14 cellular contexts compared by ENCODE assay signal in genomic region chr10:75545333-75545732, GRCh38.
A peak's percentile ranks its signal among the peaks of the same experiment; 100 is the strongest.
DNase-seq lines count a peak whose midpoint lies in the region; ATAC-seq and TF ChIP-seq lines count a peak whose summit lies in the region.
"Had no signal": no experiment of that assay in that cellular context is flagged by ENCODE, and none has a peak within 500 bp of the region (broad histone marks: within the 10 kb centered on the region; RNA-seq: fewer than 3 reads in every experiment).

No MANE protein-coding gene starts in this region.

- H3K4me1 Mint-ChIP-seq in chondrocyte (ENCODE audit: low read depth) = peaks cover 77% of the 10 kb centered on the region
- H3K4me1 Mint-ChIP-seq in nephron = peaks cover 71% of the 10 kb centered on the region
- H3K4me1 Mint-ChIP-seq: B cell had no signal

- 84% methylated on average over 1 of the region's 1 CpG for WGBS in smooth muscle cell (ENCODE audit: low lambda C conversion rate)

- H3K27ac Mint-ChIP-seq in chondrocyte (ENCODE audit: unreplicated experiment) (peak overlapping the region; percentile 86), nephron (peak overlapping the region in 2 of 3 experiments; percentile 10 to 71)
- H3K27ac Mint-ChIP-seq: B cell; CD8-positive, alpha-beta T cell had no signal

- H3K4me3 Mint-ChIP-seq in chondrocyte (ENCODE audit: unreplicated experiment) = no peak overlapping the region
- no peak overlapping the region for H3K4me3 Mint-ChIP-seq in nephron
- H3K4me3 Mint-ChIP-seq: B cell; CD8-positive, alpha-beta T cell had no signal

- H2AFZ ChIP-seq in KMS-11 (ENCODE audit: low read depth) (no peak overlapping the region), smooth muscle cell (ENCODE audit: low read depth) (no peak overlapping the region)

- no peaks in the 10 kb centered on the region for H4K20me1 ChIP-seq in KMS-11 (ENCODE audit: insufficient read depth)
- H4K20me1 ChIP-seq in smooth muscle cell (ENCODE audit: low read depth) = no peaks in the 10 kb centered on the region
- H4K20me1 ChIP-seq: BLaER1 treated with 17β-estradiol and CSF1 and Interleukin-3, amounts not matched to agents 10 nM and 100 nM had no signal

- TF ChIP-seq POLR2A in breast epithelium (IDR thresholded peaks at IDR 0.05) = no peak

- H3K27ac ChIP-seq in KMS-11 (no peak overlapping the region), smooth muscle cell (ENCODE audit: low read depth) (no peak overlapping the region), breast epithelium (no peak overlapping the region)
- H3K27ac ChIP-seq: BLaER1 treated with 17β-estradiol and CSF1 and Interleukin-3, amounts not matched to agents 10 nM and 100 nM had no signal

- peak overlapping the region; percentile 88 for H3K4me2 ChIP-seq in KMS-11
- H3K4me2 ChIP-seq in smooth muscle cell = peak overlapping the region; percentile 62
- H3K4me2 ChIP-seq: BLaER1 treated with 17β-estradiol and CSF1 and Interleukin-3, amounts not matched to agents 10 nM and 100 nM had no signal

- H3K27me3 ChIP-seq in KMS-11 (ENCODE audit: insufficient read depth, low read depth) (no peaks in the 10 kb centered on the region), smooth muscle cell (ENCODE audit: low read depth) (no peaks in the 10 kb centered on the region), breast epithelium (no peaks in the 10 kb centered on the region)
- H3K27me3 ChIP-seq: BLaER1 treated with 17β-estradiol and CSF1 and Interleukin-3, amounts not matched to agents 10 nM and 100 nM had no signal

- TF ChIP-seq CTCF in KMS-11 (conservative IDR thresholded peaks at IDR 0.05; ENCODE audit: low read depth, low read length) (no peak), chondrocyte (IDR thresholded peaks at IDR 0.05) (no peak), nephron (IDR thresholded peaks at IDR 0.05; ENCODE audit: unreplicated experiment in 3 of 3) (no peak), smooth muscle cell (IDR thresholded peaks at IDR 0.05; ENCODE audit: borderline replicate concordance, insufficient read depth, poor library complexity, severe bottlenecking) (no peak), breast epithelium (IDR thresholded peaks at IDR 0.05) (no peak)

- no peaks in the 10 kb centered on the region for H3K79me2 ChIP-seq in KMS-11 (ENCODE audit: insufficient read depth, low read depth)
- H3K79me2 ChIP-seq in smooth muscle cell (ENCODE audit: low read depth) = no peaks in the 10 kb centered on the region

- DNase-seq in chondrocyte (ENCODE audit: low spot score) (no peak), smooth muscle cell (lab: John Stamatoyannopoulos, UW; ENCODE audit: unreplicated experiment) (no peak), breast epithelium (ENCODE audit: low spot score in 2 of 2) (no peak)
- no peak for DNase-seq in activated CD4-positive, alpha-beta T cell treated with anti-CD3 and anti-CD28 coated beads, Interleukin-2, amount 50 U/mL, for 1 hour
- DNase-seq: Calu3; CD8-positive, alpha-beta T cell; DMS79 treated with DMSO at 0.1 percent for 48 hours; GF-D8 had no signal

- intact Hi-C loops in breast epithelium (cut with DNase I; ENCODE audit: low total_unique reads) = no loop called here

- H3K9me3 Mint-ChIP-seq in chondrocyte (ENCODE audit: low read depth) = peaks cover 7% of the 10 kb centered on the region
- H3K9me3 Mint-ChIP-seq in nephron = peaks cover 7% of the 10 kb centered on the region
- H3K9me3 Mint-ChIP-seq: CD8-positive, alpha-beta T cell had no signal

- no peak for ATAC-seq in GM19455 (IDR thresholded peaks at IDR 0.05; ENCODE audit: unreplicated experiment)
- ATAC-seq: CD8-positive, alpha-beta T cell had no signal

- H3K9ac ChIP-seq in KMS-11 (no peak overlapping the region), smooth muscle cell (ENCODE audit: low read depth) (no peak overlapping the region)
- H3K9ac ChIP-seq: BLaER1 treated with 17β-estradiol and CSF1 and Interleukin-3, amounts not matched to agents 10 nM and 100 nM had no signal

- H3K36me3 Mint-ChIP-seq in chondrocyte (ENCODE audit: low read depth) (no peaks in the 10 kb centered on the region), nephron (ENCODE audit: low read depth) (peaks cover 4% of the 10 kb centered on the region)
- H3K36me3 Mint-ChIP-seq: CD8-positive, alpha-beta T cell had no signal

- H3K4me1 ChIP-seq in KMS-11 (ENCODE audit: low read depth, poor library complexity, severe bottlenecking) (peaks cover 50% of the 10 kb centered on the region), smooth muscle cell (ENCODE audit: low read depth) (peaks cover 57% of the 10 kb centered on the region), breast epithelium (no peaks in the 10 kb centered on the region)
- H3K4me1 ChIP-seq: HAP-1 had no signal

- H3K4me3 ChIP-seq in KMS-11 (IDR thresholded peaks at IDR 0.05; ENCODE audit: insufficient read depth, low read depth, low read length) (no peak overlapping the region), smooth muscle cell (no peak overlapping the region), breast epithelium (no peak overlapping the region)
- H3K4me3 ChIP-seq: BLaER1 treated with 17β-estradiol and CSF1 and Interleukin-3, amounts not matched to agents 10 nM and 100 nM; HAP-1 had no signal

- H3K27me3 Mint-ChIP-seq in chondrocyte (ENCODE audit: low read depth) (no peaks in the 10 kb centered on the region), nephron (ENCODE audit: low read depth) (peaks cover 11% of the 10 kb centered on the region)

- no peaks in the 10 kb centered on the region for H3K36me3 ChIP-seq in KMS-11 (ENCODE audit: insufficient read depth)
- H3K36me3 ChIP-seq in smooth muscle cell (ENCODE audit: low read depth) = no peaks in the 10 kb centered on the region
- no peaks in the 10 kb centered on the region for H3K36me3 ChIP-seq in breast epithelium
- H3K36me3 ChIP-seq: BLaER1 treated with 17β-estradiol and CSF1 and Interleukin-3, amounts not matched to agents 10 nM and 100 nM; HAP-1 had no signal

- H3F3A ChIP-seq in smooth muscle cell (ENCODE audit: low read depth) = peaks cover 29% of the 10 kb centered on the region

- H3K9me3 ChIP-seq in smooth muscle cell (replicated peaks; ENCODE audit: low read depth) (no peaks in the 10 kb centered on the region), breast epithelium (no peaks in the 10 kb centered on the region)
- H3K9me3 ChIP-seq: BLaER1 treated with 17β-estradiol and CSF1 and Interleukin-3, amounts not matched to agents 10 nM and 100 nM; HAP-1 had no signal
